In genomic region chr7:33334349-33334748, GRCh38 we compare ENCODE assay signal across 8 cellular contexts.
DNase-seq lines count a peak whose midpoint lies in the region; ATAC-seq and TF ChIP-seq lines count a peak whose summit lies in the region.

No MANE protein-coding gene starts in this region.

- H3K4me3 ChIP-seq in Karpas-422 (ENCODE audit: low read length), result no peak overlapping the region

- H3K27ac Mint-ChIP-seq in activated T-helper 1 cell treated with anti-CD3 and anti-CD28 coated beads, Interleukin-12 subunit alpha, Interleukin-12 subunit beta, Interleukin-2, Interleukin-4 antibody, amounts not matched to agents 30 ng/mL and 10 ng/mL and 1 ng/mL, durations not matched to agents 14 hours and 24 hours and 36 hours, result no peak overlapping the region

- DNase-seq in Daoy (ENCODE audit: low read depth), result peak; percentile 33
- peak; percentile 55 for DNase-seq in Karpas-422
- DNase-seq in left kidney (ENCODE audit: low read depth, low spot score), result peak; percentile 56
- DNase-seq in GM19240 (ENCODE audit: insufficient read length, low spot score), result no peak
- DNase-seq in putamen (ENCODE audit: low spot score), result no peak
- no peak for DNase-seq in substantia nigra (lab: John Stamatoyannopoulos, UW)
- no peak for DNase-seq in activated T-helper 1 cell treated with anti-CD3 and anti-CD28 coated beads, Interleukin-12 subunit alpha, Interleukin-12 subunit beta, Interleukin-2, Interleukin-4 antibody, amounts not matched to agents 30 ng/mL and 10 ng/mL and 1 ng/mL, durations not matched to agents 14 hours and 24 hours and 36 hours (ENCODE audit: low spot score)

- H3K9me2 ChIP-seq in Karpas-422 (replicated peaks; ENCODE audit: insufficient read depth, low read length), result no peaks in the 10 kb centered on the region

- H3K4me1 Mint-ChIP-seq in activated T-helper 1 cell treated with anti-CD3 and anti-CD28 coated beads, Interleukin-12 subunit alpha, Interleukin-12 subunit beta, Interleukin-2, Interleukin-4 antibody, amounts not matched to agents 30 ng/mL and 10 ng/mL and 1 ng/mL, durations not matched to agents 14 hours and 24 hours and 36 hours (ENCODE audit: low read depth), result no peaks in the 10 kb centered on the region

- ATAC-seq in SK-N-SH treated with all-trans-retinoic acid at 6 μM for 48 hours, result peak; percentile 72

- no peak overlapping the region for H3K27ac ChIP-seq in Karpas-422 (ENCODE audit: low read length)
- H3K27ac ChIP-seq in substantia nigra (ENCODE audit: low read depth, low read length, poor library complexity, severe bottlenecking), result no peak overlapping the region

- H3K9ac ChIP-seq in Karpas-422 (ENCODE audit: low read length), result no peak overlapping the region

- H3K27me3 ChIP-seq in Karpas-422 (ENCODE audit: low read length), result peaks cover 4% of the 10 kb centered on the region; the same call in 1 of the 2 replicates

- H3K27me3 Mint-ChIP-seq in activated T-helper 1 cell treated with anti-CD3 and anti-CD28 coated beads, Interleukin-12 subunit alpha, Interleukin-12 subunit beta, Interleukin-2, Interleukin-4 antibody, amounts not matched to agents 30 ng/mL and 10 ng/mL and 1 ng/mL, durations not matched to agents 14 hours and 24 hours and 36 hours (ENCODE audit: insufficient read depth), result peaks cover 2% of the 10 kb centered on the region

- H3K9me3 ChIP-seq in Karpas-422 (ENCODE audit: low read length), result no peaks in the 10 kb centered on the region

- H3K4me2 ChIP-seq in Karpas-422 (ENCODE audit: low read depth, low read length, poor library complexity, severe bottlenecking), result no peak overlapping the region

- intact Hi-C loops in activated T-helper 1 cell treated with anti-CD3 and anti-CD28 coated beads, Interleukin-12 subunit alpha, Interleukin-12 subunit beta, Interleukin-2, Interleukin-4 antibody, amounts not matched to agents 30 ng/mL and 10 ng/mL and 1 ng/mL, durations not matched to agents 14 hours and 24 hours and 36 hours (cut with micrococcal nuclease), result no loop called here

- H3K4me3 Mint-ChIP-seq in activated T-helper 1 cell treated with anti-CD3 and anti-CD28 coated beads, Interleukin-12 subunit alpha, Interleukin-12 subunit beta, Interleukin-2, Interleukin-4 antibody, amounts not matched to agents 30 ng/mL and 10 ng/mL and 1 ng/mL, durations not matched to agents 14 hours and 24 hours and 36 hours, result no peak overlapping the region

- H2AFZ ChIP-seq in Karpas-422 (ENCODE audit: low read length), result no peak overlapping the region

- no peaks in the 10 kb centered on the region for H3K36me3 ChIP-seq in Karpas-422 (ENCODE audit: insufficient read depth, low read length)

- H4K20me1 ChIP-seq in Karpas-422 (ENCODE audit: insufficient read depth, low read depth, low read length), result no peaks in the 10 kb centered on the region

- H3K9me3 Mint-ChIP-seq in activated T-helper 1 cell treated with anti-CD3 and anti-CD28 coated beads, Interleukin-12 subunit alpha, Interleukin-12 subunit beta, Interleukin-2, Interleukin-4 antibody, amounts not matched to agents 30 ng/mL and 10 ng/mL and 1 ng/mL, durations not matched to agents 14 hours and 24 hours and 36 hours, result no peaks in the 10 kb centered on the region

- no peaks in the 10 kb centered on the region for H3K36me3 Mint-ChIP-seq in activated T-helper 1 cell treated with anti-CD3 and anti-CD28 coated beads, Interleukin-12 subunit alpha, Interleukin-12 subunit beta, Interleukin-2, Interleukin-4 antibody, amounts not matched to agents 30 ng/mL and 10 ng/mL and 1 ng/mL, durations not matched to agents 14 hours and 24 hours and 36 hours (ENCODE audit: low read depth)

- H3K79me2 ChIP-seq in Karpas-422 (ENCODE audit: low read length), result no peaks in the 10 kb centered on the region

- H3K4me1 ChIP-seq in Karpas-422 (ENCODE audit: low read length), result no peaks in the 10 kb centered on the region

TF ChIP-seq in SK-N-SH treated with all-trans-retinoic acid at 6 μM for 48 hours, 23 proteins besides CTCF, POLR2A, EP300 and RAD21:
- no peak for TF ChIP-seq ZNF565 (CRISPR knock-in tag; conservative IDR thresholded peaks at IDR 0.05; ENCODE audit: low read depth)
- TF ChIP-seq ZFP30 (CRISPR knock-in tag; IDR thresholded peaks at IDR 0.05), result no peak
- no peak for TF ChIP-seq ISL1 (CRISPR knock-in tag; IDR thresholded peaks at IDR 0.05)
- TF ChIP-seq PPARA (CRISPR knock-in tag; IDR thresholded peaks at IDR 0.05; ENCODE audit: borderline replicate concordance), result no peak
- TF ChIP-seq ARNTL (CRISPR knock-in tag; IDR thresholded peaks at IDR 0.05; ENCODE audit: borderline replicate concordance, low read depth), result no peak

Comparison
In these comparisons a context has a peak if more than half of its experiments do, and no peak if none do; other contexts are left out.
1. DNase-seq: peak in Daoy (single experiment), Karpas-422 (single experiment) and left kidney (single experiment); none in GM19240 (single experiment), putamen (single experiment), substantia nigra (0 of 49) and activated T-helper 1 cell treated with anti-CD3 and anti-CD28 coated beads, Interleukin-12 subunit alpha, Interleukin-12 subunit beta, Interleukin-2, Interleukin-4 antibody, amounts not matched to agents 30 ng/mL and 10 ng/mL and 1 ng/mL, durations not matched to agents 14 hours and 24 hours and 36 hours (single experiment).